Comparison of ENCODE assay signal across 14 cellular contexts in genomic region chr4:139607302-139608060, GRCh38. TPM values are rescaled to one million over a fixed set of nuclear protein-coding genes. Genes with fewer than 3 reads are reported as not detected.
DNase-seq lines count a peak whose midpoint lies in the region; ATAC-seq, FAIRE-seq and TF ChIP-seq lines count a peak whose summit lies in the region.
"Had no signal": no experiment of that assay in that cellular context is flagged by ENCODE, and none has a peak within 500 bp of the region (broad histone marks: within the 10 kb centered on the region; RNA-seq: fewer than 3 reads in every experiment).

No MANE protein-coding gene starts in this region.

- no peaks in the 10 kb centered on the region for H3K9me3 ChIP-seq in HepG2 (ENCODE audit: low read length)
- H3K9me3 ChIP-seq in right lobe of liver, result no peaks in the 10 kb centered on the region
- H3K9me3 ChIP-seq: tibial nerve had no signal

- H3K27me3 ChIP-seq in HepG2 (ENCODE audit: control insufficient read depth in 1 of 2, insufficient read depth in 2 of 2, low read length in 2 of 2), result peaks cover 0 to 3% of the 10 kb centered on the region in 2 experiments; a peak in 2 of 5 replicates
- no peaks in the 10 kb centered on the region for H3K27me3 ChIP-seq in right lobe of liver
- H3K27me3 ChIP-seq: neural progenitor cell, tibial nerve had no signal

- peaks cover 21% of the 10 kb centered on the region for H3K27me3 Mint-ChIP-seq in activated T-helper 17 cell treated with anti-CD3 and anti-CD28 coated beads, Interleukin-2, amount 50 U/mL, for 72 hours
- peaks cover 5 to 17% (median 6%) of the 10 kb centered on the region in 3 donors for H3K27me3 Mint-ChIP-seq in immature natural killer cell (ENCODE audit: low read depth in 3 of 3)
- H3K27me3 Mint-ChIP-seq in CD14-positive monocyte (ENCODE audit: low read depth in 3 of 3), result peaks cover 2 to 12% (median 3%) of the 10 kb centered on the region in 3 donors

- POLR2A ChIA-PET in HepG2 (lab: Yijun Ruan, JAX), result no interaction called here

- no TSS peak for BruUV-seq in HepG2 (replicated peaks; lab: Mats Ljungman, UMichigan)

- peaks cover 13% of the 10 kb centered on the region for H3K4me1 Mint-ChIP-seq in activated T-helper 17 cell treated with anti-CD3 and anti-CD28 coated beads, Interleukin-2, amount 50 U/mL, for 72 hours
- H3K4me1 Mint-ChIP-seq in immature natural killer cell (peaks cover 14 to 17% of the 10 kb centered on the region in 2 donors), CD14-positive monocyte (peaks cover 14% of the 10 kb centered on the region)

- H2AFZ ChIP-seq in HepG2 (ENCODE audit: low read length), result no peak overlapping the region
- H2AFZ ChIP-seq: neural progenitor cell had no signal

- no peak for TF ChIP-seq POLR2A in HepG2 (IDR thresholded peaks at IDR 0.05; ENCODE audit: insufficient read depth in 1 of 2, low read depth in 2 of 2, low read length in 2 of 2)
- no peak for TF ChIP-seq POLR2A in right lobe of liver (IDR thresholded peaks at IDR 0.05)

- H3K27ac Mint-ChIP-seq in activated T-helper 17 cell treated with anti-CD3 and anti-CD28 coated beads, Interleukin-2, amount 50 U/mL, for 72 hours, result no peak overlapping the region
- H3K27ac Mint-ChIP-seq in immature natural killer cell, result no peak overlapping the region
- no peak overlapping the region for H3K27ac Mint-ChIP-seq in CD14-positive monocyte
- H3K27ac Mint-ChIP-seq: neural progenitor cell had no signal

- H3K4me3 ChIP-seq in HepG2 (replicated peaks in 1 of 3; ENCODE audit: insufficient read depth in 1 of 3, low read depth in 2 of 3, low read length in 3 of 3), result no peak overlapping the region
- H3K4me3 ChIP-seq in right lobe of liver, result no peak overlapping the region
- H3K4me3 ChIP-seq: neural progenitor cell had no signal

- H3K9me3 Mint-ChIP-seq in activated T-helper 17 cell treated with anti-CD3 and anti-CD28 coated beads, Interleukin-2, amount 50 U/mL, for 72 hours, result peaks cover 13% of the 10 kb centered on the region
- H3K9me3 Mint-ChIP-seq in immature natural killer cell (peaks cover 0 to 1% (median 0%) of the 10 kb centered on the region in 6 donors), CD14-positive monocyte (peaks cover 0 to 8% (median 0%) of the 10 kb centered on the region in 7 donors)

- no peak overlapping the region for H3K27ac ChIP-seq in HepG2 (ENCODE audit: extremely low read length, insufficient read depth, low read length)
- H3K27ac ChIP-seq in right lobe of liver, result no peak overlapping the region
- H3K27ac ChIP-seq: neural progenitor cell had no signal

- no peak for TF ChIP-seq EP300 in HepG2 (IDR thresholded peaks at IDR 0.05; ENCODE audit: low read depth in 2 of 2, low read length in 2 of 2)
- TF ChIP-seq EP300 in HepG2 (CRISPR knock-in tag; IDR thresholded peaks at IDR 0.05; ENCODE audit: borderline replicate concordance), result no peak

- CTCF ChIA-PET in HepG2 (lab: Yijun Ruan, JAX; ENCODE audit: low intra/inter-chr PET ratio, low total read pairs), result no interaction called here

- ATAC-seq in HepG2 (no peak), right lobe of liver (no peak), HG03520 (IDR thresholded peaks at IDR 0.05; ENCODE audit: unreplicated experiment) (no peak)
- ATAC-seq in activated T-helper 17 cell treated with anti-CD3 and anti-CD28 coated beads, Interleukin-2, amount 50 U/mL, for 72 hours (replicated peaks), result no peak

- FAIRE-seq in HepG2 (lab: Jason Lieb, UNC) (no peak), GM19239 (lab: Jason Lieb, UNC) (no peak)

- no peaks in the 10 kb centered on the region for H3K4me1 ChIP-seq in HepG2 (ENCODE audit: insufficient read depth, low read length)
- peaks cover 0 to 9% (median 0%) of the 10 kb centered on the region in 4 donors for H3K4me1 ChIP-seq in right lobe of liver

- in situ Hi-C loops in HepG2 (cut with HindIII; ENCODE audit: extremely low pct_ligation_motif_present, low pct_unique_long_range_greater_than_20kb), result no loop called here

- DNase-seq in HepG2 (ENCODE audit: low spot score) (no peak), right lobe of liver (no peak), immature natural killer cell (no peak), GM19239 (ENCODE audit: insufficient read length, low spot score) (no peak), CD1c-positive myeloid dendritic cell (ENCODE audit: extremely low spot score) (no peak), CD14-positive monocyte (ENCODE audit: low spot score) (no peak)
- DNase-seq: activated T-cell treated with anti-CD3 and anti-CD28 coated beads for 4 hours; NCI-H2227 treated with DMSO at 0.1 percent for 48 hours; SHP77 treated with DMSO at 0.1 percent for 48 hours; stimulated activated CD4-positive, alpha-beta T cell treated with anti-CD3 and anti-CD28 coated beads, Interleukin-4, amount 100 ng/mL, for 24 hours had no signal

- peak overlapping the region; percentile 70 for H3K4me3 Mint-ChIP-seq in activated T-helper 17 cell treated with anti-CD3 and anti-CD28 coated beads, Interleukin-2, amount 50 U/mL, for 72 hours
- peak overlapping the region in 4 of 5 donors; percentile 27 to 88 (median 83) for H3K4me3 Mint-ChIP-seq in immature natural killer cell
- peak overlapping the region in 1 of 2 donors; percentile 92 for H3K4me3 Mint-ChIP-seq in CD14-positive monocyte
- H3K4me3 Mint-ChIP-seq: neural progenitor cell had no signal

- TF ChIP-seq RAD21 in HepG2 (CRISPR knock-in tag; IDR thresholded peaks at IDR 0.05), result no peak

- 50% methylated on average over 5 of the region's 5 CpGs for WGBS in HepG2 (ENCODE audit: low lambda C conversion rate)
- 86% methylated on average over 4 of the region's 5 CpGs for WGBS in right lobe of liver (ENCODE audit: insufficient coverage, low coverage, low lambda C conversion rate, missing lambda C conversion rate)

- no peak overlapping the region for H3K4me2 ChIP-seq in HepG2 (ENCODE audit: low read depth, low read length)
- H3K4me2 ChIP-seq: neural progenitor cell had no signal

- intact Hi-C loops in HepG2 (cut with micrococcal nuclease; ENCODE audit: unreplicated experiment) (no loop called here), right lobe of liver (cut with DNase I) (no loop called here), CD14-positive monocyte (cut with micrococcal nuclease) (loop anchor here in 1 of 2 donors (10.0 kb wide), 1 partner anchor 47 kb away; no protein-coding TSS in a partner anchor)

- no peaks in the 10 kb centered on the region for H3K79me2 ChIP-seq in HepG2 (ENCODE audit: insufficient read depth, low read length)

- no peak overlapping the region for H3K9ac ChIP-seq in HepG2 (ENCODE audit: insufficient read depth, low read depth, low read length)
- H3K9ac ChIP-seq: neural progenitor cell had no signal

- TF ChIP-seq CTCF in HepG2 (CRISPR knock-in tag; IDR thresholded peaks at IDR 0.05), result no peak
- no peak for TF ChIP-seq CTCF in right lobe of liver (IDR thresholded peaks at IDR 0.05)
- no peak for TF ChIP-seq CTCF in CD14-positive monocyte (IDR thresholded peaks at IDR 0.05)

- H3K36me3 Mint-ChIP-seq in activated T-helper 17 cell treated with anti-CD3 and anti-CD28 coated beads, Interleukin-2, amount 50 U/mL, for 72 hours (ENCODE audit: low read depth), result no peaks in the 10 kb centered on the region
- no peaks in the 10 kb centered on the region for H3K36me3 Mint-ChIP-seq in immature natural killer cell
- no peaks in the 10 kb centered on the region for H3K36me3 Mint-ChIP-seq in CD14-positive monocyte
- H3K36me3 Mint-ChIP-seq: neural progenitor cell had no signal

- H3K36me3 ChIP-seq in HepG2 (replicated peaks in 1 of 2; ENCODE audit: control insufficient read depth in 1 of 2, insufficient read depth in 2 of 2, low read length in 2 of 2) (no peaks in the 10 kb centered on the region), right lobe of liver (no peaks in the 10 kb centered on the region)
- H3K36me3 ChIP-seq: neural progenitor cell, tibial nerve had no signal

- H4K20me1 ChIP-seq in HepG2 (ENCODE audit: insufficient read depth, low read length), result no peaks in the 10 kb centered on the region

RNA-seq across cellular contexts. Expression of gene SETD7, which starts 51.5 kb away (rescaled TPM):
- total RNA-seq in HepG2 (2016; rRNA removed; fragmentation: Illumina TruSeq; extraction: Trizol) (0.22 and 0.48 TPM in 2 replicates), right lobe of liver (10 to 100 TPM; 31.6 to 53.7 (median 45.4) TPM)
- total RNA-seq in HepG2 (2016; cell fraction: cytosol; rRNA removed; fragmentation: Illumina TruSeq; extraction: Trizol; ENCODE audit: low read depth), result 0.09 TPM in 1 of 2 replicates, not detected in the other
- total RNA-seq in HepG2 (2016; cell fraction: insoluble cytoplasmic fraction; rRNA removed; fragmentation: Illumina TruSeq; extraction: Trizol), result 0.26 and 0.46 TPM in 2 replicates
- total RNA-seq in HepG2 (2016; cell fraction: membrane; rRNA removed; fragmentation: Illumina TruSeq; extraction: Trizol), result 0.09 and 0.14 TPM in 2 replicates
- total RNA-seq in HepG2 (2016; cell fraction: nucleus; rRNA removed; fragmentation: Illumina TruSeq; extraction: Trizol), result 0.25 and 0.28 TPM in 2 replicates
- polyA plus RNA-seq in HepG2 (2011; rRNA removed) (0.08 and 0.13 TPM in 2 replicates), immature natural killer cell (under 1 TPM in 2 of 3 donors, not detected in 1; 0.10 to 0.39 TPM), CD14-positive monocyte (10 to 100 TPM; 15.4 to 16.8 TPM)
- polyA plus RNA-seq in HepG2 (2011; cell fraction: cytosol; rRNA removed), result 0.07 and 0.14 TPM in 2 replicates
- 0.21 TPM in 2 replicates for polyA plus RNA-seq in HepG2 (2011; cell fraction: nucleus; rRNA removed)
- 0.21 and 0.28 TPM in 2 replicates for polyA plus RNA-seq in HepG2 (2012)
- polyA plus RNA-seq in HepG2 (2016; cell fraction: cytosol; fragmentation: Illumina TruSeq; extraction: Trizol; ENCODE audit: low read depth), result 0.05 TPM in 1 of 2 replicates, not detected in the other
- polyA plus RNA-seq in HepG2 (2016; cell fraction: insoluble cytoplasmic fraction; fragmentation: Illumina TruSeq; extraction: Trizol; ENCODE audit: low read depth), result 0.26 and 0.27 TPM in 2 replicates
- polyA plus RNA-seq in HepG2 (2016; cell fraction: membrane; fragmentation: Illumina TruSeq; extraction: Trizol; ENCODE audit: low read depth), result 0.06 and 0.10 TPM in 2 replicates
- polyA plus RNA-seq in HepG2 (2016; cell fraction: nucleus; fragmentation: Illumina TruSeq; extraction: Trizol; ENCODE audit: insufficient read depth, low read depth), result 0.15 and 0.24 TPM in 2 replicates
- 0.24 and 48.0 TPM in 2 replicates for polyA minus RNA-seq in HepG2 (2011; rRNA and poly(A)+ RNA removed; ENCODE audit: low replicate concordance)
- polyA minus RNA-seq in HepG2 (2011; cell fraction: cytosol; rRNA and poly(A)+ RNA removed), result 0.30 and 0.44 TPM in 2 replicates
- polyA minus RNA-seq in HepG2 (2011; cell fraction: nucleus; rRNA and poly(A)+ RNA removed), result 0.25 and 0.26 TPM in 2 replicates
- total RNA-seq in activated T-helper 17 cell treated with anti-CD3 and anti-CD28 coated beads, Interleukin-2, amount 50 U/mL, for 72 hours, result 10 to 100 TPM; 18.0 to 22.7 TPM

RNA-seq across cellular contexts. Expression of gene MGST2, which starts 58.1 kb away (rescaled TPM):
- total RNA-seq in HepG2 (2016; rRNA removed; fragmentation: Illumina TruSeq; extraction: Trizol) (120 and 205 TPM in 2 replicates), right lobe of liver (100 to 1,000 TPM; 105 to 125 (median 114) TPM)
- 66.9 and 76.7 TPM in 2 replicates for total RNA-seq in HepG2 (2016; cell fraction: cytosol; rRNA removed; fragmentation: Illumina TruSeq; extraction: Trizol; ENCODE audit: low read depth)
- total RNA-seq in HepG2 (2016; cell fraction: insoluble cytoplasmic fraction; rRNA removed; fragmentation: Illumina TruSeq; extraction: Trizol), result 124 and 205 TPM in 2 replicates
- total RNA-seq in HepG2 (2016; cell fraction: membrane; rRNA removed; fragmentation: Illumina TruSeq; extraction: Trizol), result 50.8 and 53.3 TPM in 2 replicates
- 168 and 186 TPM in 2 replicates for total RNA-seq in HepG2 (2016; cell fraction: nucleus; rRNA removed; fragmentation: Illumina TruSeq; extraction: Trizol)
- polyA plus RNA-seq in HepG2 (2011; rRNA removed) (312 and 416 TPM in 2 replicates), immature natural killer cell (10 to 100 TPM; 53.9 to 70.1 (median 56.7) TPM), CD14-positive monocyte (100 to 1,000 TPM; 153 to 221 TPM)
- 312 and 476 TPM in 2 replicates for polyA plus RNA-seq in HepG2 (2011; cell fraction: cytosol; rRNA removed)
- 137 and 177 TPM in 2 replicates for polyA plus RNA-seq in HepG2 (2011; cell fraction: nucleus; rRNA removed)
- 293 and 426 TPM in 2 replicates for polyA plus RNA-seq in HepG2 (2012)
- polyA plus RNA-seq in HepG2 (2016; cell fraction: cytosol; fragmentation: Illumina TruSeq; extraction: Trizol; ENCODE audit: low read depth), result 57.8 and 59.6 TPM in 2 replicates
- polyA plus RNA-seq in HepG2 (2016; cell fraction: insoluble cytoplasmic fraction; fragmentation: Illumina TruSeq; extraction: Trizol; ENCODE audit: low read depth), result 132 and 154 TPM in 2 replicates
- 49.5 and 55.2 TPM in 2 replicates for polyA plus RNA-seq in HepG2 (2016; cell fraction: membrane; fragmentation: Illumina TruSeq; extraction: Trizol; ENCODE audit: low read depth)
- 282 and 318 TPM in 2 replicates for polyA plus RNA-seq in HepG2 (2016; cell fraction: nucleus; fragmentation: Illumina TruSeq; extraction: Trizol; ENCODE audit: insufficient read depth, low read depth)
- 18.4 and 54.7 TPM in 2 replicates for polyA minus RNA-seq in HepG2 (2011; rRNA and poly(A)+ RNA removed; ENCODE audit: low replicate concordance)
- polyA minus RNA-seq in HepG2 (2011; cell fraction: cytosol; rRNA and poly(A)+ RNA removed), result 93.2 and 100 TPM in 2 replicates
- polyA minus RNA-seq in HepG2 (2011; cell fraction: nucleus; rRNA and poly(A)+ RNA removed), result 263 and 286 TPM in 2 replicates
- total RNA-seq in activated T-helper 17 cell treated with anti-CD3 and anti-CD28 coated beads, Interleukin-2, amount 50 U/mL, for 72 hours, result 10 to 100 TPM; 29.2 to 32.0 TPM

Comparison
In these comparisons a context has a peak if more than half of its experiments do, and no peak if none do; other contexts are left out.
1. RNA of gene SETD7, which starts 51.5 kb away (total RNA-seq): 31.6 to 53.7 TPM in right lobe of liver and 18.0 to 22.7 TPM in activated T-helper 17 cell treated with anti-CD3 and anti-CD28 coated beads, Interleukin-2, amount 50 U/mL, for 72 hours; 0.09 to 0.48 TPM in HepG2; every median in the first group is over 10 times any median in the second.